16 cellular contexts compared by ENCODE assay signal in genomic region chr6:105243487-105243886, GRCh38.
"Had no signal": no experiment of that assay in that cellular context is flagged by ENCODE, and none has a peak within 500 bp of the region (broad histone marks: within the 10 kb centered on the region; RNA-seq: fewer than 3 reads in every experiment).

No MANE protein-coding gene starts in this region.

- H3K27me3 ChIP-seq: hepatocyte, ovary, right atrium auricular region, suprapubic skin, thyroid gland had no signal

- DNase-seq: effector memory CD4-positive, alpha-beta T cell; foreskin melanocyte; head of caudate nucleus; kidney glomerular epithelial cell; natural killer cell; ovary; stimulated activated CD4-positive, alpha-beta T cell treated with anti-CD3 and anti-CD28 coated beads, Interleukin-4, amount 100 ng/mL, for 1 hour; stimulated activated CD8-positive, alpha-beta memory T cell treated with anti-CD3 and anti-CD28 coated beads, Interleukin-4, amount 100 ng/mL, for 48 hours; stimulated activated naive CD8-positive, alpha-beta T cell treated with anti-CD3 and anti-CD28 coated beads, Interleukin-15, Interleukin-2, amounts not matched to agents 100 U/mL and 50 U/mL, for 24 hours; thyroid gland had no signal

- ATAC-seq: esophagus mucosa; natural killer cell; stimulated activated effector memory CD8-positive, alpha-beta T cell treated with anti-CD3 and anti-CD28 coated beads, Interleukin-12 subunit alpha, Interleukin-12 subunit beta, amount 100 ng/mL, for 72 hours; stimulated activated naive CD8-positive, alpha-beta T cell treated with anti-CD3 and anti-CD28 coated beads, Interleukin-15, Interleukin-2, amounts not matched to agents 100 U/mL and 50 U/mL, for 24 hours had no signal

- H3K9me3 ChIP-seq: ovary, right atrium auricular region, suprapubic skin, thyroid gland had no signal

- H3K4me2 ChIP-seq: hepatocyte, smooth muscle cell had no signal

- H3K4me3 ChIP-seq: hepatocyte, ovary, right atrium auricular region, smooth muscle cell, suprapubic skin, thyroid gland had no signal

- H3K36me3 ChIP-seq: ovary, right atrium auricular region, suprapubic skin, thyroid gland had no signal

- H3K27ac ChIP-seq: hepatocyte, ovary, right atrium auricular region, suprapubic skin, thyroid gland had no signal

- H3K79me2 ChIP-seq: hepatocyte had no signal

- H2AFZ ChIP-seq: hepatocyte had no signal

- H3K4me1 ChIP-seq: right atrium auricular region, suprapubic skin, thyroid gland had no signal
